In genomic region chr7:18361756-18362155, GRCh38 we compare ENCODE assay signal across 15 cellular contexts.
DNase-seq lines count a peak whose midpoint lies in the region; ATAC-seq and TF ChIP-seq lines count a peak whose summit lies in the region.
"Had no signal": no experiment of that assay in that cellular context is flagged by ENCODE, and none has a peak within 500 bp of the region (broad histone marks: within the 10 kb centered on the region; RNA-seq: fewer than 3 reads in every experiment).

No MANE protein-coding gene starts in this region.

- no peak for TF ChIP-seq CTCF in CD14-positive monocyte (IDR thresholded peaks at IDR 0.05)

- peaks cover 1 to 3% (median 2%) of the 10 kb centered on the region in 3 donors for H3K27me3 Mint-ChIP-seq in CD14-positive monocyte (ENCODE audit: low read depth in 3 of 3)

- intact Hi-C loops in CD14-positive monocyte (cut with micrococcal nuclease): no loop called here

- no peak overlapping the region for H3K27ac Mint-ChIP-seq in CD14-positive monocyte
- H3K27ac Mint-ChIP-seq: naive thymus-derived CD8-positive, alpha-beta T cell; stimulated activated effector memory CD8-positive, alpha-beta T cell treated with anti-CD3 and anti-CD28 coated beads, Interleukin-12 subunit alpha, Interleukin-12 subunit beta, amount 100 ng/mL, for 72 hours had no signal

- H3K4me3 Mint-ChIP-seq in CD14-positive monocyte: no peak overlapping the region
- H3K4me3 Mint-ChIP-seq: naive thymus-derived CD8-positive, alpha-beta T cell; stimulated activated effector memory CD8-positive, alpha-beta T cell treated with anti-CD3 and anti-CD28 coated beads, Interleukin-12 subunit alpha, Interleukin-12 subunit beta, amount 100 ng/mL, for 72 hours had no signal

- H3K36me3 Mint-ChIP-seq in CD14-positive monocyte: peaks cover 16 to 17% of the 10 kb centered on the region in 2 donors
- H3K36me3 Mint-ChIP-seq: stimulated activated effector memory CD8-positive, alpha-beta T cell treated with anti-CD3 and anti-CD28 coated beads, Interleukin-12 subunit alpha, Interleukin-12 subunit beta, amount 100 ng/mL, for 72 hours had no signal

- no peak for ATAC-seq in HG03108 (IDR thresholded peaks at IDR 0.05; ENCODE audit: unreplicated experiment)
- ATAC-seq: naive thymus-derived CD8-positive, alpha-beta T cell; stimulated activated effector memory CD8-positive, alpha-beta T cell treated with anti-CD3 and anti-CD28 coated beads, Interleukin-12 subunit alpha, Interleukin-12 subunit beta, amount 100 ng/mL, for 72 hours had no signal

- peak; percentile 8 for DNase-seq in AG20443 (ENCODE audit: low spot score)
- DNase-seq in LoVo (ENCODE audit: low spot score): peak; percentile 53
- DNase-seq in amniotic epithelial cell (ENCODE audit: low read depth): peak; percentile 10
- DNase-seq in islet precursor cell: peak; percentile 58
- no peak for DNase-seq in NCI-H2107 treated with DMSO at 0.1 percent for 48 hours (lab: John Stamatoyannopoulos, UW; ENCODE audit: unreplicated experiment)
- no peak for DNase-seq in CD14-positive monocyte (ENCODE audit: low spot score)
- DNase-seq in activated CD8-positive, alpha-beta memory T cell treated with anti-CD3 and anti-CD28 coated beads, Interleukin-2, amount 50 U/mL, for 4 hours: no peak
- DNase-seq: activated gamma-delta T cell treated with Interleukin-2 at 50 U/mL for 16 hours; C1 segment of cervical spinal cord; naive thymus-derived CD8-positive, alpha-beta T cell; NCI-H187 treated with DMSO at 0.1 percent for 48 hours; SJCRH30; stimulated activated CD4-positive, alpha-beta T cell treated with anti-CD3 and anti-CD28 coated beads, Interleukin-15, amount 100 ng/mL, for 24 hours had no signal

- H3K9me3 Mint-ChIP-seq in CD14-positive monocyte: no peaks in the 10 kb centered on the region
- H3K9me3 Mint-ChIP-seq: naive thymus-derived CD8-positive, alpha-beta T cell; stimulated activated effector memory CD8-positive, alpha-beta T cell treated with anti-CD3 and anti-CD28 coated beads, Interleukin-12 subunit alpha, Interleukin-12 subunit beta, amount 100 ng/mL, for 72 hours had no signal

- H3K4me1 Mint-ChIP-seq in CD14-positive monocyte: no peaks in the 10 kb centered on the region
- H3K4me1 Mint-ChIP-seq: naive thymus-derived CD8-positive, alpha-beta T cell had no signal

Comparison
In these comparisons a context has a peak if more than half of its experiments do, and no peak if none do; other contexts are left out.
1. DNase-seq: peak in AG20443 (single experiment), LoVo (single experiment), amniotic epithelial cell (single experiment) and islet precursor cell (single experiment); none in NCI-H2107 treated with DMSO at 0.1 percent for 48 hours (single experiment), CD14-positive monocyte (single experiment) and activated CD8-positive, alpha-beta memory T cell treated with anti-CD3 and anti-CD28 coated beads, Interleukin-2, amount 50 U/mL, for 4 hours (single experiment).